Comparison of ENCODE assay signal across 16 cellular contexts in genomic region chr3:184546252-184546651, GRCh38. TPM values are rescaled to one million over a fixed set of nuclear protein-coding genes. Genes with fewer than 3 reads are reported as not detected.
DNase-seq lines count a peak whose midpoint lies in the region; ATAC-seq and TF ChIP-seq lines count a peak whose summit lies in the region.
"Had no signal": no experiment of that assay in that cellular context is flagged by ENCODE, and none has a peak within 500 bp of the region (broad histone marks: within the 10 kb centered on the region; RNA-seq: fewer than 3 reads in every experiment).

No MANE protein-coding gene starts in this region.

- ATAC-seq in mucosa of descending colon (peak; percentile 39), GM18517 (IDR thresholded peaks at IDR 0.05; ENCODE audit: unreplicated experiment) (no peak)
- ATAC-seq: activated T-helper 17 cell treated with anti-CD3 and anti-CD28 coated beads, Interleukin-2, amount 50 U/mL, for 72 hours; effector memory CD8-positive, alpha-beta T cell; HCT116 had no signal

- intact Hi-C loops in mucosa of descending colon (cut with DNase I, micrococcal nuclease), result no loop called here

- no peak for TF ChIP-seq CTCF in GM10266 (IDR thresholded peaks at IDR 0.05; ENCODE audit: control insufficient read depth, insufficient read depth, low read depth, missing control alignments)
- TF ChIP-seq CTCF in coronary artery (IDR thresholded peaks at IDR 0.05), result no peak
- TF ChIP-seq CTCF in mucosa of descending colon (IDR thresholded peaks at IDR 0.05), result no peak
- TF ChIP-seq CTCF in mesothelial cell of epicardium (IDR thresholded peaks at IDR 0.05; ENCODE audit: unreplicated experiment), result no peak

- H3K4me1 Mint-ChIP-seq in mesothelial cell of epicardium, result peaks cover 4% of the 10 kb centered on the region

- no peaks in the 10 kb centered on the region for H3K36me3 ChIP-seq in mucosa of descending colon (ENCODE audit: low read depth)
- H3K36me3 ChIP-seq: pancreas, SJCRH30 had no signal

- no peak overlapping the region for H3K4me3 Mint-ChIP-seq in mesothelial cell of epicardium
- H3K4me3 Mint-ChIP-seq: activated CD4-positive, alpha-beta memory T cell treated with anti-CD3 and anti-CD28 coated beads for 36 hours; activated T-helper 17 cell treated with anti-CD3 and anti-CD28 coated beads, Interleukin-2, amount 50 U/mL, for 72 hours; effector memory CD8-positive, alpha-beta T cell had no signal

- H3K9me3 Mint-ChIP-seq in mesothelial cell of epicardium, result no peaks in the 10 kb centered on the region
- H3K9me3 Mint-ChIP-seq: activated CD4-positive, alpha-beta memory T cell treated with anti-CD3 and anti-CD28 coated beads for 36 hours; activated T-helper 17 cell treated with anti-CD3 and anti-CD28 coated beads, Interleukin-2, amount 50 U/mL, for 72 hours; effector memory CD8-positive, alpha-beta T cell had no signal

- DNase-seq in GM10266 (ENCODE audit: extremely low spot score), result peak; percentile 52
- DNase-seq in NAMALWA (ENCODE audit: low spot score), result peak; percentile 34
- DNase-seq in coronary artery (ENCODE audit: low spot score), result peak; percentile 46
- peak in 1 of 3 donors; percentile 42 for DNase-seq in mucosa of descending colon
- no peak for DNase-seq in mesothelial cell of epicardium (ENCODE audit: low spot score in 2 of 2, unreplicated experiment in 2 of 2)
- DNase-seq in cerebellum (ENCODE audit: low spot score), result no peak
- no peak for DNase-seq in caudate nucleus (lab: John Stamatoyannopoulos, UW)
- DNase-seq: activated CD4-positive, alpha-beta memory T cell treated with anti-CD3 and anti-CD28 coated beads for 36 hours; effector memory CD8-positive, alpha-beta T cell; KG1; NCI-H187; pancreas; SJCRH30 had no signal

- peaks cover 5% of the 10 kb centered on the region for H3K4me1 ChIP-seq in mucosa of descending colon (ENCODE audit: low read depth)
- H3K4me1 ChIP-seq: pancreas had no signal

- no peaks in the 10 kb centered on the region for H3K36me3 Mint-ChIP-seq in mesothelial cell of epicardium
- H3K36me3 Mint-ChIP-seq: activated CD4-positive, alpha-beta memory T cell treated with anti-CD3 and anti-CD28 coated beads for 36 hours had no signal

- H3K9me3 ChIP-seq in mucosa of descending colon, result no peaks in the 10 kb centered on the region
- H3K9me3 ChIP-seq: pancreas, SJCRH30 had no signal

- no peak overlapping the region for H3K27ac ChIP-seq in coronary artery
- no peak overlapping the region for H3K27ac ChIP-seq in caudate nucleus (ENCODE audit: low read depth, low read length)
- H3K27ac ChIP-seq: pancreas, SJCRH30 had no signal

- H3K27ac Mint-ChIP-seq in mesothelial cell of epicardium, result no peak overlapping the region
- H3K27ac Mint-ChIP-seq: activated CD4-positive, alpha-beta memory T cell treated with anti-CD3 and anti-CD28 coated beads for 36 hours; activated T-helper 17 cell treated with anti-CD3 and anti-CD28 coated beads, Interleukin-2, amount 50 U/mL, for 72 hours; effector memory CD8-positive, alpha-beta T cell had no signal

- H3K4me3 ChIP-seq in coronary artery, result no peak overlapping the region
- no peak overlapping the region for H3K4me3 ChIP-seq in mucosa of descending colon
- H3K4me3 ChIP-seq: pancreas, SJCRH30 had no signal

- H3K27me3 Mint-ChIP-seq in mesothelial cell of epicardium (ENCODE audit: low read depth), result peaks cover 40% of the 10 kb centered on the region

RNA-seq across cellular contexts. Expression of gene EPHB3, which starts 15.3 kb away (rescaled TPM):
- total RNA-seq in mucosa of descending colon (10 to 100 TPM; 14.1 to 57.2 (median 33.6) TPM), mesothelial cell of epicardium (98.9 to 115 TPM (median 106 TPM) in 3 replicates), cerebellum (9.2 TPM)

Comparison
In these comparisons a context has a peak if more than half of its experiments do, and no peak if none do; other contexts are left out.
1. DNase-seq: peak in GM10266 (single experiment), NAMALWA (single experiment) and coronary artery (single experiment); none in mesothelial cell of epicardium (0 of 2), cerebellum (single experiment) and caudate nucleus (0 of 61).